Comparison of ENCODE assay signal across 8 cellular contexts in genomic region chr11:62855571-62856332, GRCh38. TPM values are rescaled to one million over a fixed set of nuclear protein-coding genes. Genes with fewer than 3 reads are reported as not detected.
DNase-seq lines count a peak whose midpoint lies in the region; TF ChIP-seq lines count a peak whose summit lies in the region.

No MANE protein-coding gene starts in this region.

- H3K4me3 Mint-ChIP-seq in neural crest cell, result peak overlapping the region; percentile 98

- intact Hi-C loops in stomach (cut with DNase I; ENCODE audit: low total_unique reads), result loop anchor here (10.0 kb wide), 1 partner anchor 61 kb away; the partner anchor contains the start of gene TMEM223

- DNase-seq in ELR (ENCODE audit: low read depth) (peak; percentile 99), H7 (peak; percentile 95), M059J (ENCODE audit: low read depth) (peak; percentile 98), fibroblast of the conjunctiva (ENCODE audit: low read depth) (peak; percentile 98), neural crest cell (ENCODE audit: low read depth, low spot score) (peak; percentile 97), stomach (peak; percentile 97)
- DNase-seq in activated effector memory CD4-positive, alpha-beta T cell treated with anti-CD3 and anti-CD28 coated beads, Interleukin-2, amount 50 U/mL, for 16 hours, result peak; percentile 99

- no peaks in the 10 kb centered on the region for H3K9me3 Mint-ChIP-seq in neural crest cell

- peaks cover 31% of the 10 kb centered on the region for H3K36me3 ChIP-seq in H7 (replicated peaks; ENCODE audit: control insufficient read depth, insufficient read depth, low read length)
- H3K36me3 ChIP-seq in stomach, result peaks cover 31 to 35% (median 32%) of the 10 kb centered on the region in 4 donors

- TF ChIP-seq POLR2A in Raji (IDR thresholded peaks at IDR 0.05; ENCODE audit: insufficient read depth, low read depth, low read length) (peak; percentile 100), stomach (IDR thresholded peaks at IDR 0.05) (peak in 2 of 4 donors; percentile 79 to 96)

- H3K27ac ChIP-seq in stomach, result peak overlapping the region; percentile 78 to 89 (median 79)

- H3K27me3 ChIP-seq in H7 (ENCODE audit: control insufficient read depth, insufficient read depth, low read length) (no peaks in the 10 kb centered on the region), stomach (no peaks in the 10 kb centered on the region)

- WGBS in stomach, 5 donors, result 0 to 1% (median 1%) methylated on average over 41 to 54 of the region's 54 CpGs

- H3K9me3 ChIP-seq in stomach, result no peaks in the 10 kb centered on the region

- H3K27ac Mint-ChIP-seq in neural crest cell (ENCODE audit: unreplicated experiment), result peak overlapping the region; percentile 100

- peak overlapping the region; percentile 84 for H3K4me3 ChIP-seq in H7 (ENCODE audit: insufficient read depth, low read depth, low read length)
- peak overlapping the region; percentile 59 to 99 (median 82) for H3K4me3 ChIP-seq in stomach

- peaks cover 29 to 66% (median 42%) of the 10 kb centered on the region in 4 donors for H3K4me1 ChIP-seq in stomach

- no peak for TF ChIP-seq CTCF in neural crest cell (conservative IDR thresholded peaks at IDR 0.05)
- TF ChIP-seq CTCF in stomach (IDR thresholded peaks at IDR 0.05), result no peak

- H3K4me1 Mint-ChIP-seq in neural crest cell, result peaks cover 80% of the 10 kb centered on the region

- H3K36me3 Mint-ChIP-seq in neural crest cell (ENCODE audit: low read depth), result peaks cover 46% of the 10 kb centered on the region

- TF ChIP-seq EP300 in stomach (IDR thresholded peaks at IDR 0.05), result no peak

- peaks cover 32% of the 10 kb centered on the region for H3K27me3 Mint-ChIP-seq in neural crest cell (ENCODE audit: low read depth)

RNA-seq across cellular contexts. Expression of gene WDR74, which starts 16.4 kb away (rescaled TPM):
- 153 and 160 TPM in 2 replicates for total RNA-seq in H7 (2014; rRNA removed; shearing (Covaris generic))
- total RNA-seq in M059J (2014; rRNA removed; shearing (Covaris generic)), result 55.2 and 61.8 TPM in 2 replicates
- total RNA-seq in neural crest cell (62.1 and 69.2 TPM in 2 replicates), stomach (10 to 100 TPM; 27.7 to 57.6 (median 41.2) TPM)
- 10 to 100 TPM; 47.2 to 67.9 (median 48.8) TPM for polyA plus RNA-seq in stomach

RNA-seq across cellular contexts. Expression of gene TEX54, which starts 23.1 kb away (rescaled TPM):
- not detected in 2 replicates for total RNA-seq in H7 (2014; rRNA removed; shearing (Covaris generic))
- total RNA-seq in M059J (2014; rRNA removed; shearing (Covaris generic)), result not detected in 2 replicates
- total RNA-seq in neural crest cell (not detected in 2 replicates), stomach (not detected)
- polyA plus RNA-seq in stomach, result not detected

RNA-seq across cellular contexts. Expression of gene STX5, which starts 23.9 kb away (rescaled TPM):
- total RNA-seq in H7 (2014; rRNA removed; shearing (Covaris generic)), result 24.0 and 29.0 TPM in 2 replicates
- total RNA-seq in M059J (2014; rRNA removed; shearing (Covaris generic)), result 57.2 and 57.5 TPM in 2 replicates
- 24.1 and 27.2 TPM in 2 replicates for total RNA-seq in neural crest cell
- total RNA-seq in stomach, result 10 to 100 TPM in 4 of 5 donors, 1 to 10 TPM in 1; 8.2 to 48.1 (median 24.2) TPM
- 10 to 100 TPM; 21.7 to 44.6 (median 29.3) TPM for polyA plus RNA-seq in stomach

RNA-seq across cellular contexts. Expression of gene SLC3A2, which starts 24.9 kb away (rescaled TPM):
- 271 and 340 TPM in 2 replicates for total RNA-seq in H7 (2014; rRNA removed; shearing (Covaris generic))
- total RNA-seq in M059J (2014; rRNA removed; shearing (Covaris generic)), result 125 and 141 TPM in 2 replicates
- total RNA-seq in neural crest cell (181 and 185 TPM in 2 replicates), stomach (100 to 1,000 TPM in 4 of 5 donors, 10 to 100 TPM in 1; 70.7 to 255 (median 141) TPM)
- polyA plus RNA-seq in stomach, result 100 to 1,000 TPM in 1 of 3 donors, 10 to 100 TPM in 2; 36.0 to 176 (median 51.6) TPM

RNA-seq across cellular contexts. Expression of gene NXF1, which starts 50.5 kb away (rescaled TPM):
- 19.1 and 19.3 TPM in 2 replicates for total RNA-seq in H7 (2014; rRNA removed; shearing (Covaris generic))
- total RNA-seq in M059J (2014; rRNA removed; shearing (Covaris generic)), result 23.2 and 30.0 TPM in 2 replicates
- total RNA-seq in neural crest cell, result 86.6 and 88.1 TPM in 2 replicates
- 10 to 100 TPM; 30.7 to 83.5 (median 56.5) TPM for total RNA-seq in stomach
- polyA plus RNA-seq in stomach, result 100 to 1,000 TPM in 1 of 3 donors, 10 to 100 TPM in 2; 23.5 to 138 (median 49.6) TPM

Comparison
In these comparisons a context has a peak if more than half of its experiments do, and no peak if none do; other contexts are left out.
1. Peak in every context shown above with its lines: DNase-seq, H3K4me3 ChIP-seq and H3K27ac ChIP-seq.